ENCODE assay signal across 26 cellular contexts in genomic region chr5:66553368-66553912, GRCh38. TPM values are rescaled to one million over a fixed set of nuclear protein-coding genes. Genes with fewer than 3 reads are reported as not detected.
DNase-seq lines count a peak whose midpoint lies in the region; ATAC-seq, FAIRE-seq and TF ChIP-seq lines count a peak whose summit lies in the region.
"Had no signal": no experiment of that assay in that cellular context is flagged by ENCODE, and none has a peak within 500 bp of the region (broad histone marks: within the 10 kb centered on the region; RNA-seq: fewer than 3 reads in every experiment).

No MANE protein-coding gene starts in this region.

- H2AFZ ChIP-seq in astrocyte (ENCODE audit: low read depth, low read length), result no peak overlapping the region
- H2AFZ ChIP-seq: hepatocyte, PC-9 had no signal

- no peak overlapping the region for H3K9ac ChIP-seq in astrocyte (ENCODE audit: low read length)

- no peaks in the 10 kb centered on the region for H3K79me2 ChIP-seq in astrocyte (ENCODE audit: insufficient read depth, low read length)
- H3K79me2 ChIP-seq: hepatocyte had no signal

- H3K27ac ChIP-seq in astrocyte (ENCODE audit: low read depth, low read length) (no peak overlapping the region), lung (ENCODE audit: low read depth in 1 of 2, low read length in 1 of 2) (no peak overlapping the region), heart left ventricle (no peak overlapping the region)
- H3K27ac ChIP-seq: brain microvascular endothelial cell, hepatocyte, HL-60, PC-9, tibial nerve had no signal

- no peaks in the 10 kb centered on the region for H4K20me1 ChIP-seq in astrocyte (ENCODE audit: insufficient read depth, low read length)

- peaks cover 8% of the 10 kb centered on the region for H3K4me1 ChIP-seq in astrocyte (ENCODE audit: insufficient read depth, low read length)
- H3K4me1 ChIP-seq in lung (ENCODE audit: control insufficient read depth in 2 of 2, insufficient read depth in 2 of 2, low read length in 2 of 2), result no peaks in the 10 kb centered on the region
- peaks cover 0 to 6% (median 0%) of the 10 kb centered on the region in 12 donors for H3K4me1 ChIP-seq in heart left ventricle
- H3K4me1 ChIP-seq: tibial nerve had no signal

- H3K36me3 ChIP-seq in astrocyte (ENCODE audit: insufficient read depth, low read length) (no peaks in the 10 kb centered on the region), lung (ENCODE audit: control insufficient read depth in 2 of 2, insufficient read depth in 2 of 2, low read length in 2 of 2) (no peaks in the 10 kb centered on the region), heart left ventricle (no peaks in the 10 kb centered on the region)
- H3K36me3 ChIP-seq: brain microvascular endothelial cell, tibial nerve had no signal

- ATAC-seq in lung (ENCODE audit: insufficient read depth, low FRiP score), result peak; percentile 22
- ATAC-seq in HG03095 (IDR thresholded peaks at IDR 0.05; ENCODE audit: unreplicated experiment), result no peak
- ATAC-seq in heart left ventricle, result no peak
- ATAC-seq: left ventricle myocardium superior, sciatic nerve had no signal

- no peak overlapping the region for H3K4me2 ChIP-seq in astrocyte (ENCODE audit: low read length)
- H3K4me2 ChIP-seq: hepatocyte had no signal

- H3K9me3 Mint-ChIP-seq in IgD-negative memory B cell (no peaks in the 10 kb centered on the region), astrocyte (ENCODE audit: unreplicated experiment) (peaks cover 6% of the 10 kb centered on the region)
- H3K9me3 Mint-ChIP-seq in activated naive CD4-positive, alpha-beta T cell treated with anti-CD3 and anti-CD28 coated beads, Interleukin-2, amount 10 ng/mL, durations not matched to agents 7 days and 5 days, result peaks cover 5% of the 10 kb centered on the region

- no peak for FAIRE-seq in astrocyte (lab: Jason Lieb, UNC)

- CTCF ChIA-PET in activated naive CD4-positive, alpha-beta T cell treated with anti-CD3 and anti-CD28 coated beads, Interleukin-2, amount 10 ng/mL, durations not matched to agents 7 days and 5 days (lab: Charles Lee), result no interaction called here

- H3K4me1 Mint-ChIP-seq in IgD-negative memory B cell (peaks cover 7 to 26% (median 18%) of the 10 kb centered on the region in 3 donors), astrocyte (ENCODE audit: low read depth, unreplicated experiment) (peaks cover 7% of the 10 kb centered on the region)
- H3K4me1 Mint-ChIP-seq in activated naive CD4-positive, alpha-beta T cell treated with anti-CD3 and anti-CD28 coated beads, Interleukin-2, amount 10 ng/mL, durations not matched to agents 7 days and 5 days, result peaks cover 11% of the 10 kb centered on the region
- H3K4me1 Mint-ChIP-seq: CD4-positive, CD25-positive, alpha-beta regulatory T cell had no signal

- WGBS in lung, 2 donors, result 65 to 76% methylated on average over 1 of the region's 1 CpG
- 77 to 89% (median 83%) methylated on average over 1 of the region's 1 CpG for WGBS in heart left ventricle, 4 donors

- peaks cover 3% of the 10 kb centered on the region for H3K36me3 Mint-ChIP-seq in IgD-negative memory B cell
- H3K36me3 Mint-ChIP-seq in astrocyte (ENCODE audit: low read depth, unreplicated experiment), result no peaks in the 10 kb centered on the region
- H3K36me3 Mint-ChIP-seq in activated naive CD4-positive, alpha-beta T cell treated with anti-CD3 and anti-CD28 coated beads, Interleukin-2, amount 10 ng/mL, durations not matched to agents 7 days and 5 days, result no peaks in the 10 kb centered on the region
- H3K36me3 Mint-ChIP-seq: activated CD4-positive, alpha-beta memory T cell treated with anti-CD3 and anti-CD28 coated beads for 36 hours; CD4-positive, CD25-positive, alpha-beta regulatory T cell had no signal

- no peak for TF ChIP-seq CTCF in astrocyte (IDR thresholded peaks at IDR 0.05; ENCODE audit: insufficient read depth, low read depth, low read length)
- no peak for TF ChIP-seq CTCF in lung (IDR thresholded peaks at IDR 0.05; ENCODE audit: control extremely low read depth, extremely low read depth)
- TF ChIP-seq CTCF in heart left ventricle (IDR thresholded peaks at IDR 0.05), result no peak

- H3K27ac Mint-ChIP-seq in IgD-negative memory B cell (peak overlapping the region; percentile 35 to 93 (median 87)), astrocyte (ENCODE audit: unreplicated experiment) (peak overlapping the region; percentile 48)
- H3K27ac Mint-ChIP-seq in activated naive CD4-positive, alpha-beta T cell treated with anti-CD3 and anti-CD28 coated beads, Interleukin-2, amount 10 ng/mL, durations not matched to agents 7 days and 5 days, result no peak overlapping the region
- H3K27ac Mint-ChIP-seq: CD4-positive, CD25-positive, alpha-beta regulatory T cell had no signal

- peak overlapping the region in 2 of 4 donors; percentile 47 to 77 for H3K4me3 Mint-ChIP-seq in IgD-negative memory B cell
- no peak overlapping the region for H3K4me3 Mint-ChIP-seq in astrocyte (ENCODE audit: unreplicated experiment)
- no peak overlapping the region for H3K4me3 Mint-ChIP-seq in activated naive CD4-positive, alpha-beta T cell treated with anti-CD3 and anti-CD28 coated beads, Interleukin-2, amount 10 ng/mL, durations not matched to agents 7 days and 5 days
- H3K4me3 Mint-ChIP-seq: activated CD4-positive, alpha-beta memory T cell treated with anti-CD3 and anti-CD28 coated beads for 36 hours; CD4-positive, CD25-positive, alpha-beta regulatory T cell had no signal

- intact Hi-C loops in heart left ventricle (cut with DNase I), result no loop called here

- no peak for TF ChIP-seq POLR2A in heart left ventricle (IDR thresholded peaks at IDR 0.05)

- DNase-seq in DMS53 treated with DMSO at 0.1 percent for 48 hours (lab: John Stamatoyannopoulos, UW; ENCODE audit: unreplicated experiment) (peak; percentile 34), astrocyte (ENCODE audit: low read depth) (no peak), lung (ENCODE audit: low spot score) (no peak), heart left ventricle (no peak), mesenteric fat pad (ENCODE audit: low spot score) (no peak)
- DNase-seq in activated naive CD4-positive, alpha-beta T cell treated with anti-CD3 and anti-CD28 coated beads, Interleukin-2, amount 10 ng/mL, durations not matched to agents 7 days and 5 days, result no peak
- DNase-seq: activated CD8-positive, alpha-beta memory T cell treated with anti-CD3 and anti-CD28 coated beads, Interleukin-2, amount 50 U/mL, for 48 hours; activated effector memory CD4-positive, alpha-beta T cell treated with anti-CD3 and anti-CD28 coated beads, Interleukin-2, amount 50 U/mL, for 16 hours; CD4-positive, CD25-positive, alpha-beta regulatory T cell; H7; left ventricle myocardium superior; NCI-H1092; NCI-H187 treated with DMSO at 0.1 percent for 48 hours; NCI-H345; posterior cingulate gyrus; SHP77; SW 1271 had no signal

- H3K27me3 Mint-ChIP-seq in IgD-negative memory B cell, result peaks cover 6% of the 10 kb centered on the region
- no peaks in the 10 kb centered on the region for H3K27me3 Mint-ChIP-seq in astrocyte (ENCODE audit: low read depth, unreplicated experiment)
- H3K27me3 Mint-ChIP-seq in activated naive CD4-positive, alpha-beta T cell treated with anti-CD3 and anti-CD28 coated beads, Interleukin-2, amount 10 ng/mL, durations not matched to agents 7 days and 5 days, result peaks cover 3% of the 10 kb centered on the region

- H3K9me3 ChIP-seq in astrocyte (ENCODE audit: insufficient read depth, low read depth, low read length) (no peaks in the 10 kb centered on the region), lung (ENCODE audit: control insufficient read depth in 2 of 2, insufficient read depth in 1 of 2, low read length in 1 of 2) (peaks cover 0 to 4% of the 10 kb centered on the region in 2 donors), heart left ventricle (peaks cover 0 to 16% (median 4%) of the 10 kb centered on the region in 12 donors)

- H3K4me3 ChIP-seq in astrocyte (ENCODE audit: insufficient read depth, low read depth, low read length) (no peak overlapping the region), lung (no peak overlapping the region), heart left ventricle (no peak overlapping the region)
- H3K4me3 ChIP-seq: hepatocyte, PC-9, tibial nerve had no signal

- no peaks in the 10 kb centered on the region for H3K27me3 ChIP-seq in astrocyte (ENCODE audit: insufficient read depth, low read length)
- no peaks in the 10 kb centered on the region for H3K27me3 ChIP-seq in lung (ENCODE audit: control insufficient read depth, insufficient read depth)
- no peaks in the 10 kb centered on the region for H3K27me3 ChIP-seq in heart left ventricle
- H3K27me3 ChIP-seq: brain microvascular endothelial cell, hepatocyte, tibial nerve had no signal

RNA-seq across cellular contexts. Expression of gene MAST4, which starts 42.8 kb away (rescaled TPM):
- polyA plus RNA-seq in IgD-negative memory B cell (11.8 TPM), lung (10 to 100 TPM; 13.9 to 19.5 TPM), heart left ventricle (10 to 100 TPM; 26.8 to 59.9 TPM)
- total RNA-seq in astrocyte (16.0 and 22.3 TPM in 2 replicates), lung (100 to 1,000 TPM in 1 of 2 donors, 10 to 100 TPM in 1; 72.9 to 153 TPM), heart left ventricle (10 to 100 TPM; 54.9 to 96.2 (median 70.0) TPM), mesenteric fat pad (45.2 TPM)
